ENCODE assay signal across 29 cellular contexts in the genomic region with DNA sequence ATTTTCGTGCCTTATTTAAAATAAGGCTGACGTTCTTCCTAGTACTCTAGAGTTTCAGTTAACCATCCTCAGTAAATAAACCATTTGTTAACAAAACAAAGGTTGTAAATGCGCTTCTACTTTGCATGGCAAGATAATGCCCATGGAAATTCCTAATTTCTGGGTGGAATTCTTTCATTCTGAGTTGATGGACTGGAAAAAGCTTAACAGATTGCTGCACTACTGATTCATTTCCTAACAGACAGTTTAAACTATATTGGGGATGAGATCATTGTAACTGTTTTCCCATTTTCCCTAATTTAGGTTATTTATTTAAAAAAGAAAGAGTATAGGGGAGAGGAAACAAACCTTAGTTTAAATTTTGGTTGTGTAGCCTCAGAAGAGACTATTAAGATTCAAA.
DNase-seq lines count a peak whose midpoint lies in the region; ATAC-seq and TF ChIP-seq lines count a peak whose summit lies in the region.
"Had no signal": no experiment of that assay in that cellular context is flagged by ENCODE, and none has a peak within 500 bp of the region (broad histone marks: within the 10 kb centered on the region; RNA-seq: fewer than 3 reads in every experiment).

No MANE protein-coding gene starts in this region.

- H2BK120ac ChIP-seq in trophoblast cell (ENCODE audit: insufficient read depth, low read length, poor library complexity): no peak overlapping the region

- TF ChIP-seq CTCF in GM23338 (conservative IDR thresholded peaks at IDR 0.05; ENCODE audit: low read depth in 2 of 2): no peak

- H3K9me3 ChIP-seq in SJSA1 (replicated peaks): no peaks in the 10 kb centered on the region
- H3K9me3 ChIP-seq in skeletal muscle satellite cell (replicated peaks; ENCODE audit: low read length): no peaks in the 10 kb centered on the region
- no peaks in the 10 kb centered on the region for H3K9me3 ChIP-seq in trophoblast cell (ENCODE audit: insufficient read depth, low read depth, low read length)
- H3K9me3 ChIP-seq: body of pancreas, esophagus muscularis mucosa, gastrocnemius medialis had no signal

- no peak overlapping the region for H3K4me3 ChIP-seq in GM23338
- no peak overlapping the region for H3K4me3 ChIP-seq in SJSA1
- no peak overlapping the region for H3K4me3 ChIP-seq in skeletal muscle satellite cell (ENCODE audit: low read length)
- H3K4me3 ChIP-seq in trophoblast cell (ENCODE audit: low read depth, low read length): no peak overlapping the region
- H3K4me3 ChIP-seq: body of pancreas, esophagus muscularis mucosa, gastrocnemius medialis, hepatocyte, SK-N-MC had no signal

- no peak overlapping the region for H3K4me3 Mint-ChIP-seq in GM23338
- H3K4me3 Mint-ChIP-seq: CD14-positive monocyte; immature natural killer cell; neural crest cell; stimulated activated naive CD8-positive, alpha-beta T cell treated with anti-CD3 and anti-CD28 coated beads, Interleukin-15, Interleukin-2, amounts not matched to agents 100 ng/mL and 50 ng/mL, for 24 hours had no signal

- H3K27me3 Mint-ChIP-seq in GM23338 (ENCODE audit: insufficient read depth, low read depth, poor library complexity): no peaks in the 10 kb centered on the region
- H3K27me3 Mint-ChIP-seq: stimulated activated naive CD8-positive, alpha-beta T cell treated with anti-CD3 and anti-CD28 coated beads, Interleukin-15, Interleukin-2, amounts not matched to agents 100 ng/mL and 50 ng/mL, for 24 hours had no signal

- no peak overlapping the region for H3K14ac ChIP-seq in trophoblast cell (ENCODE audit: low read length)

- no peak overlapping the region for H3K23ac ChIP-seq in trophoblast cell (ENCODE audit: low read length)

- H3K9ac ChIP-seq in skeletal muscle satellite cell (ENCODE audit: low read depth, low read length): no peak overlapping the region
- no peak overlapping the region for H3K9ac ChIP-seq in trophoblast cell (ENCODE audit: low read length)

- no peak for ATAC-seq in GM23338
- ATAC-seq: activated naive CD4-positive, alpha-beta T cell treated with anti-CD3 and anti-CD28 coated beads, Interleukin-2, amount 50 U/mL, for 72 hours; body of pancreas; gastrocnemius medialis; left ventricle myocardium superior; sciatic nerve had no signal

- no peak overlapping the region for H4K8ac ChIP-seq in trophoblast cell (ENCODE audit: low read depth, low read length)

- H2AFZ ChIP-seq in GM23338 (no peak overlapping the region), trophoblast cell (ENCODE audit: insufficient read depth, low read length, poor library complexity) (no peak overlapping the region)
- H2AFZ ChIP-seq: hepatocyte had no signal

- no peak overlapping the region for H2BK5ac ChIP-seq in trophoblast cell (ENCODE audit: low read depth, low read length, poor library complexity)

- H3K36me3 Mint-ChIP-seq in GM23338 (ENCODE audit: low read depth): peaks cover 6% of the 10 kb centered on the region; the same call in 2 of the 3 replicates
- H3K36me3 Mint-ChIP-seq: activated naive CD4-positive, alpha-beta T cell treated with anti-CD3 and anti-CD28 coated beads, Interleukin-2, amount 50 U/mL, for 72 hours; CD14-positive monocyte; immature natural killer cell had no signal

- H4K12ac ChIP-seq in trophoblast cell (ENCODE audit: low read depth, low read length): no peak overlapping the region

- DNase-seq in GM23338 (ENCODE audit: low spot score): peak; percentile 39
- peak in 1 of 2 experiments; percentile 74 for DNase-seq in SJSA1 (ENCODE audit: low read depth in 1 of 2, low spot score in 2 of 2)
- peak; percentile 3 to 64 for DNase-seq in dermis microvascular lymphatic vessel endothelial cell (ENCODE audit: low read depth in 2 of 2)
- no peak for DNase-seq in COLO668 (lab: John Stamatoyannopoulos, UW; ENCODE audit: unreplicated experiment)
- DNase-seq in trophoblast cell: no peak
- no peak for DNase-seq in medulla oblongata (ENCODE audit: extremely low spot score)
- DNase-seq: activated CD4-positive, alpha-beta T cell treated with anti-CD3 and anti-CD28 coated beads, Interleukin-2, amount 50 U/mL, for 48 hours; activated CD8-positive, alpha-beta memory T cell treated with anti-CD3 and anti-CD28 coated beads, Interleukin-2, amount 50 U/mL, for 4 hours; body of pancreas; effector memory CD4-positive, alpha-beta T cell; gastrocnemius medialis; immature natural killer cell; KBM-7; left ventricle myocardium superior; NCI-H146; NCI-H2171 treated with DMSO at 0.1 percent for 48 hours; NCI-H524 treated with DMSO at 0.1 percent for 48 hours; T-helper 2 cell; WERI-Rb-1 had no signal

- no peak overlapping the region for H3K4ac ChIP-seq in trophoblast cell (ENCODE audit: low read depth, low read length)

- no CpG with 5 or more reads among the region's 3 CpGs for WGBS in trophoblast cell (ENCODE audit: extremely low coverage, insufficient coverage, insufficient read length)

- peaks cover 3% of the 10 kb centered on the region; the same call in 1 of the 3 replicates for H3K9me3 Mint-ChIP-seq in GM23338
- H3K9me3 Mint-ChIP-seq: activated T-helper 2 cell treated with anti-CD3 and anti-CD28 coated beads, Interferon-gamma antibody, Interleukin-2, Interleukin-4, amounts not matched to agents 10 μg/mL and 5 μg/mL and 100 μg/mL, durations not matched to agents 14 hours and 24 hours and 36 hours had no signal

- H2AK5ac ChIP-seq in trophoblast cell (ENCODE audit: low read length): no peak overlapping the region

- H4K91ac ChIP-seq in trophoblast cell (ENCODE audit: low read depth, low read length): no peak overlapping the region

- peaks cover 8% of the 10 kb centered on the region for H3K9me2 ChIP-seq in GM23338 (ENCODE audit: insufficient read depth)

- no peak overlapping the region for H3K27ac Mint-ChIP-seq in GM23338
- H3K27ac Mint-ChIP-seq: activated naive CD4-positive, alpha-beta T cell treated with anti-CD3 and anti-CD28 coated beads, Interleukin-2, amount 50 U/mL, for 72 hours; activated T-helper 2 cell treated with anti-CD3 and anti-CD28 coated beads, Interferon-gamma antibody, Interleukin-2, Interleukin-4, amounts not matched to agents 10 μg/mL and 5 μg/mL and 100 μg/mL, durations not matched to agents 14 hours and 24 hours and 36 hours; CD14-positive monocyte; immature natural killer cell; stimulated activated naive CD8-positive, alpha-beta T cell treated with anti-CD3 and anti-CD28 coated beads, Interleukin-15, Interleukin-2, amounts not matched to agents 100 ng/mL and 50 ng/mL, for 24 hours had no signal

- H3F3A ChIP-seq in GM23338 (replicated peaks; ENCODE audit: low read depth): no peaks in the 10 kb centered on the region

- no peaks in the 10 kb centered on the region for H3K36me3 ChIP-seq in GM23338 (ENCODE audit: insufficient read depth)
- H3K36me3 ChIP-seq in SJSA1: no peaks in the 10 kb centered on the region
- H3K36me3 ChIP-seq in skeletal muscle satellite cell (ENCODE audit: insufficient read depth, low read length): no peaks in the 10 kb centered on the region
- no peaks in the 10 kb centered on the region for H3K36me3 ChIP-seq in trophoblast cell (ENCODE audit: control insufficient read depth in 1 of 2, insufficient read depth in 2 of 2, low read length in 2 of 2)
- H3K36me3 ChIP-seq: esophagus muscularis mucosa, gastrocnemius medialis, WERI-Rb-1 had no signal

- peaks cover 28% of the 10 kb centered on the region for H3K4me1 Mint-ChIP-seq in GM23338
- H3K4me1 Mint-ChIP-seq: CD14-positive monocyte, immature natural killer cell had no signal

- H4K20me1 ChIP-seq in GM23338 (replicated peaks; ENCODE audit: insufficient read depth): no peaks in the 10 kb centered on the region

- no peaks in the 10 kb centered on the region for H3K79me2 ChIP-seq in GM23338 (replicated peaks; ENCODE audit: insufficient read depth)
- H3K79me2 ChIP-seq in trophoblast cell (ENCODE audit: control insufficient read depth, insufficient read depth, low read length, poor library complexity): no peaks in the 10 kb centered on the region
- H3K79me2 ChIP-seq: hepatocyte had no signal

- H2BK12ac ChIP-seq in trophoblast cell (ENCODE audit: low read length): no peak overlapping the region

- H3K18ac ChIP-seq in trophoblast cell (ENCODE audit: low read length): no peak overlapping the region

- H3K27me3 ChIP-seq in GM23338 (ENCODE audit: insufficient read depth) (no peaks in the 10 kb centered on the region), SJSA1 (replicated peaks) (no peaks in the 10 kb centered on the region), skeletal muscle satellite cell (ENCODE audit: control insufficient read depth, insufficient read depth, low read length) (no peaks in the 10 kb centered on the region), trophoblast cell (ENCODE audit: insufficient read depth, low read length) (no peaks in the 10 kb centered on the region)
- H3K27me3 ChIP-seq: body of pancreas, esophagus muscularis mucosa, gastrocnemius medialis, hepatocyte had no signal

- H3K4me1 ChIP-seq in GM23338 (ENCODE audit: insufficient read depth) (peaks cover 27% of the 10 kb centered on the region; the same call in 1 of the 2 replicates), SJSA1 (replicated peaks) (peaks cover 45% of the 10 kb centered on the region), skeletal muscle satellite cell (ENCODE audit: control insufficient read depth, insufficient read depth, low read length) (peaks cover 53% of the 10 kb centered on the region), trophoblast cell (ENCODE audit: control insufficient read depth in 1 of 2, insufficient read depth in 2 of 2, low read length in 2 of 2) (no peaks in the 10 kb centered on the region)
- H3K4me1 ChIP-seq: body of pancreas, esophagus muscularis mucosa, gastrocnemius medialis had no signal

- no peak overlapping the region for H3K27ac ChIP-seq in GM23338 (ENCODE audit: low read depth)
- H3K27ac ChIP-seq in SJSA1: peak overlapping the region; percentile 73
- no peak overlapping the region for H3K27ac ChIP-seq in trophoblast cell (ENCODE audit: low read depth, low read length)
- H3K27ac ChIP-seq: body of pancreas, esophagus muscularis mucosa, gastrocnemius medialis, hepatocyte, SK-N-MC, WERI-Rb-1 had no signal

- H3K4me2 ChIP-seq in GM23338: peak overlapping the region; percentile 39
- H3K4me2 ChIP-seq in skeletal muscle satellite cell (ENCODE audit: low read length): peak overlapping the region; percentile 14
- no peak overlapping the region for H3K4me2 ChIP-seq in trophoblast cell (ENCODE audit: low read length)
- H3K4me2 ChIP-seq: hepatocyte had no signal

- no peaks in the 10 kb centered on the region for H3K79me1 ChIP-seq in trophoblast cell (ENCODE audit: low read length)

TF ChIP-seq in GM23338, 12 proteins besides CTCF, POLR2A, EP300 and RAD21 (continues in another document):
- no peak for TF ChIP-seq NANOG (IDR thresholded peaks at IDR 0.05; ENCODE audit: borderline replicate concordance)
- no peak for TF ChIP-seq EZH2 (IDR thresholded peaks at IDR 0.05; ENCODE audit: low read depth, unreplicated experiment)
- TF ChIP-seq CREB1 (CRISPR knock-in tag; IDR thresholded peaks at IDR 0.05; ENCODE audit: low read depth): no peak
- no peak for TF ChIP-seq STAT1 (IDR thresholded peaks at IDR 0.05; ENCODE audit: unreplicated experiment)
- TF ChIP-seq JUNB (IDR thresholded peaks at IDR 0.05; ENCODE audit: unreplicated experiment): no peak

Comparison
In these comparisons a context has a peak if more than half of its experiments do, and no peak if none do; other contexts are left out.
1. DNase-seq: peak in GM23338 (single experiment) and dermis microvascular lymphatic vessel endothelial cell (2 of 2); none in COLO668 (single experiment), trophoblast cell (0 of 2) and medulla oblongata (single experiment).